18 cellular contexts compared by ENCODE assay signal in the genomic region with DNA sequence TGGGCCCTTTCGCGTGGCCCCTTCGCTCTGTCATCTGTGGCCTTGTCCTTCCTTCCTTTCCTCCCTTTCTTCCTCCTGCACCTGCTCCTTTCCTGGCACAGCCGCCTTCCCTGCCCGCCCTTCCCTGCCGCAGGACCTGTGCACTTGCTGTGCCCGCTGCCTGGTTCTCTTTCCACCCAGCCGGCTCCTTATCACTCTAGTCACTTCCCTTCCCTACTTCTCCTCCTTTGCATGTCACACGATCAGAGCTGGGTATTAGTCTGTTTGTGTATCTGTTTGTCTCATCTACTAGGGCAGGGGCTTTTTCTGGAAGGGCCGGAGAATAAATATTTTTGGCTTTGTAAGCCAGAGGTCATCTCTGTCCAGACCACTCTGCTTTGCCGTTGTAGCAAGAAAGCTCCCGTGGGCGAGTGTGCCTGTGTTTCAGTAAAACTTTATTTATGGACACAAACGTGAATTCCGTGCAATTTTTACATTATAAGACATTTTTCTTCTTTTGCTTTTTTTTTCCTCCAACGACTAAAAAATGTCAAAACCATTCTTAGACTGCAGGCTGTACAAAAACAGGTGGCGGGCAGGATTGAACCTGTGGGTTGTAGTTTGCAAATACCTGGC. TPM values are rescaled to one million over a fixed set of nuclear protein-coding genes. Genes with fewer than 3 reads are reported as not detected.
A peak's percentile ranks its signal among the peaks of the same experiment; 100 is the strongest.
DNase-seq lines count a peak whose midpoint lies in the region; ATAC-seq and TF ChIP-seq lines count a peak whose summit lies in the region.
"Had no signal": no experiment of that assay in that cellular context is flagged by ENCODE, and none has a peak within 500 bp of the region (broad histone marks: within the 10 kb centered on the region; RNA-seq: fewer than 3 reads in every experiment).

No MANE protein-coding gene starts in this region.

- intact Hi-C loops in Right ventricle myocardium superior (cut with DNase I) = no loop called here
- intact Hi-C loops in left ventricle myocardium superior (cut with micrococcal nuclease) = no loop called here

- peaks cover 0 to 8% of the 10 kb centered on the region in 2 donors for H3K36me3 Mint-ChIP-seq in naive B cell
- no peaks in the 10 kb centered on the region for H3K36me3 Mint-ChIP-seq in type B pancreatic cell

- H3K27ac Mint-ChIP-seq in naive B cell (peak overlapping the region in 4 of 6 donors; percentile 62 to 86 (median 78)), type B pancreatic cell (peak overlapping the region; percentile 58)
- H3K27ac Mint-ChIP-seq: activated T-cell treated with anti-CD3 and anti-CD28 coated beads, Interleukin-2, amount 50 U/mL, for 72 hours; naive thymus-derived CD4-positive, alpha-beta T cell had no signal

- TF ChIP-seq CTCF in VCaP (conservative IDR thresholded peaks at IDR 0.05) = no peak
- no peak for TF ChIP-seq CTCF in type B pancreatic cell (conservative IDR thresholded peaks at IDR 0.05)

- no peaks in the 10 kb centered on the region for H3K27me3 Mint-ChIP-seq in naive B cell
- H3K27me3 Mint-ChIP-seq in type B pancreatic cell = no peaks in the 10 kb centered on the region
- H3K27me3 Mint-ChIP-seq: naive thymus-derived CD4-positive, alpha-beta T cell had no signal

- H3K27ac ChIP-seq in VCaP = peak overlapping the region; percentile 81

- H3K4me1 Mint-ChIP-seq in naive B cell = peaks cover 59 to 67% (median 61%) of the 10 kb centered on the region in 3 donors
- peaks cover 53% of the 10 kb centered on the region for H3K4me1 Mint-ChIP-seq in type B pancreatic cell (ENCODE audit: unreplicated experiment)

- peak overlapping the region in 3 of 8 donors; percentile 32 to 73 (median 37) for H3K4me3 Mint-ChIP-seq in naive B cell
- peak overlapping the region; percentile 3 for H3K4me3 Mint-ChIP-seq in type B pancreatic cell
- H3K4me3 Mint-ChIP-seq: activated T-cell treated with anti-CD3 and anti-CD28 coated beads, Interleukin-2, amount 50 U/mL, for 72 hours had no signal

- ATAC-seq in Right ventricle myocardium superior (ENCODE audit: poor library complexity) = no peak
- ATAC-seq in left ventricle myocardium superior = no peak
- ATAC-seq in naive B cell (ENCODE audit: low read depth in 2 of 2) = no peak
- no peak for ATAC-seq in HG02610 (IDR thresholded peaks at IDR 0.05; ENCODE audit: unreplicated experiment)
- ATAC-seq: activated T-cell treated with anti-CD3 and anti-CD28 coated beads, Interleukin-2, amount 50 U/mL, for 72 hours; naive thymus-derived CD4-positive, alpha-beta T cell had no signal

- H3K9me3 Mint-ChIP-seq in naive B cell (no peaks in the 10 kb centered on the region), type B pancreatic cell (no peaks in the 10 kb centered on the region)
- H3K9me3 Mint-ChIP-seq: activated T-cell treated with anti-CD3 and anti-CD28 coated beads, Interleukin-2, amount 50 U/mL, for 72 hours; naive thymus-derived CD4-positive, alpha-beta T cell had no signal

- DNase-seq in Right ventricle myocardium superior (peak; percentile 50), left ventricle myocardium superior (no peak), naive B cell (no peak), type B pancreatic cell (ENCODE audit: extremely low spot score, unreplicated experiment) (no peak), globus pallidus (ENCODE audit: low spot score) (no peak)
- DNase-seq in activated CD4-positive, alpha-beta T cell treated with anti-CD3 and anti-CD28 coated beads for 4 hours = no peak
- DNase-seq: ACHN; activated CD4-positive, alpha-beta T cell treated with anti-CD3 and anti-CD28 coated beads for 1 hour; activated T-cell treated with anti-CD3 and anti-CD28 coated beads, Interleukin-2, amount 50 U/mL, for 72 hours; DMS153; Karpas-422; kidney; naive thymus-derived CD4-positive, alpha-beta T cell; NCI-H2081; SK-N-SH; testis had no signal

RNA-seq across cellular contexts. Expression of gene KDM4B, which starts 6.0 kb away (rescaled TPM):
- total RNA-seq in Right ventricle myocardium superior (34.6 TPM), left ventricle myocardium superior (36.4 TPM), type B pancreatic cell (ENCODE audit: low replicate concordance) (34.3 and 48.8 TPM in 2 replicates)
- 10 to 100 TPM; 17.9 to 94.1 (median 50.8) TPM for polyA plus RNA-seq in naive B cell (ENCODE audit: low read depth in 6 of 6)
